In genomic region chr1:1665815-1666251, GRCh38 we compare ENCODE assay signal across 9 cellular contexts. TPM values are rescaled to one million over a fixed set of nuclear protein-coding genes. Genes with fewer than 3 reads are reported as not detected.
DNase-seq lines count a peak whose midpoint lies in the region; ATAC-seq and TF ChIP-seq lines count a peak whose summit lies in the region.
"Had no signal": no experiment of that assay in that cellular context is flagged by ENCODE, and none has a peak within 500 bp of the region (broad histone marks: within the 10 kb centered on the region; RNA-seq: fewer than 3 reads in every experiment).

No MANE protein-coding gene starts in this region.

- ATAC-seq in lung (ENCODE audit: insufficient read depth, low FRiP score): peak; percentile 37
- ATAC-seq: effector memory CD8-positive, alpha-beta T cell had no signal

- TF ChIP-seq CTCF in AG04449 (IDR thresholded peaks at IDR 0.05; ENCODE audit: insufficient read depth, low read length, missing control alignments): peak; percentile 30
- peak; percentile 52 for TF ChIP-seq CTCF in HFF-Myc (IDR thresholded peaks at IDR 0.05; ENCODE audit: low read depth, low read length, missing control alignments)
- TF ChIP-seq CTCF in lung (IDR thresholded peaks at IDR 0.05; ENCODE audit: control extremely low read depth, extremely low read depth): no peak

- 84 to 90% methylated on average over 25 of the region's 25 CpGs for WGBS in lung, 2 donors

- H3K36me3 ChIP-seq in lung (ENCODE audit: control insufficient read depth in 2 of 2, insufficient read depth in 2 of 2, low read length in 2 of 2): peaks cover 3 to 27% of the 10 kb centered on the region in 2 donors

- H3K27ac ChIP-seq in lung (ENCODE audit: low read depth in 1 of 2, low read length in 1 of 2): no peak overlapping the region

- POLR2A ChIA-PET in AG04449 (lab: Yijun Ruan, JAX): interaction anchor here (0.6 kb wide), 2 partner anchors 11 to 15 kb away, joined by 3 to 5 read pairs; no protein-coding TSS in a partner anchor

- H3K4me1 ChIP-seq in lung (ENCODE audit: control insufficient read depth in 2 of 2, insufficient read depth in 2 of 2, low read length in 2 of 2): no peaks in the 10 kb centered on the region

- no peak overlapping the region for H3K4me3 ChIP-seq in AG04449 (ENCODE audit: low read depth, low read length)
- H3K4me3 ChIP-seq in HFF-Myc (replicated peaks; ENCODE audit: low read depth, low read length): no peak overlapping the region
- no peak overlapping the region for H3K4me3 ChIP-seq in lung

- H3K9me3 ChIP-seq in lung (ENCODE audit: control insufficient read depth in 2 of 2, insufficient read depth in 1 of 2, low read length in 1 of 2): no peaks in the 10 kb centered on the region

- H3K27me3 ChIP-seq in lung (ENCODE audit: control insufficient read depth, insufficient read depth): no peaks in the 10 kb centered on the region

- CTCF ChIA-PET in AG04449 (lab: Yijun Ruan, JAX): interaction anchor here (0.6 to 1.5 kb wide), 4 partner anchors 13 to 19 kb away, joined by 3 to 5 read pairs (median 3); no protein-coding TSS in a partner anchor

- DNase-seq in AG04449 (ENCODE audit: low read depth, low spot score): no peak
- DNase-seq in HFF-Myc (ENCODE audit: extremely low read depth, low read depth): no peak
- peak; percentile 51 for DNase-seq in activated naive CD4-positive, alpha-beta T cell treated with anti-CD3 and anti-CD28 coated beads, Interleukin-2, amount 50 U/mL, for 16 hours
- no peak for DNase-seq in lung (ENCODE audit: low spot score)
- DNase-seq in NCI-H226: no peak
- no peak for DNase-seq in NCI-H446 treated with DMSO at 0.1 percent for 48 hours (lab: John Stamatoyannopoulos, UW)
- DNase-seq in H4 (ENCODE audit: low spot score): no peak
- no peak for DNase-seq in amygdala (lab: John Stamatoyannopoulos, UW)

RNA-seq across cellular contexts. Expression of gene CDK11B, which starts 7.0 kb away (rescaled TPM):
- 10 to 100 TPM; 15.7 to 21.4 TPM for total RNA-seq in lung
- 10 to 100 TPM; 27.1 to 39.6 TPM for polyA plus RNA-seq in lung
- 4.7 and 10.4 TPM in 2 replicates for total RNA-seq in H4 (2014; rRNA removed; shearing (Covaris generic))

RNA-seq across cellular contexts. Expression of gene SLC35E2B, which starts 26.8 kb away (rescaled TPM):
- 10 to 100 TPM; 41.0 to 45.9 TPM for total RNA-seq in lung
- polyA plus RNA-seq in lung: 10 to 100 TPM; 19.1 to 20.8 TPM
- 18.5 and 20.1 TPM in 2 replicates for total RNA-seq in H4 (2014; rRNA removed; shearing (Covaris generic))

RNA-seq across cellular contexts. Expression of gene MMP23B, which starts 33.9 kb away (rescaled TPM):
- 10 to 100 TPM; 29.2 to 40.3 TPM for total RNA-seq in lung
- 10 to 100 TPM; 14.1 to 15.0 TPM for polyA plus RNA-seq in lung
- not detected in 2 replicates for total RNA-seq in H4 (2014; rRNA removed; shearing (Covaris generic))

RNA-seq across cellular contexts. Expression of gene MIB2, which starts 50.5 kb away (rescaled TPM):
- total RNA-seq in lung: 10 to 100 TPM; 41.6 to 60.0 TPM
- polyA plus RNA-seq in lung: 10 to 100 TPM; 35.5 to 80.5 TPM
- total RNA-seq in H4 (2014; rRNA removed; shearing (Covaris generic)): 11.8 and 18.5 TPM in 2 replicates

RNA-seq across cellular contexts. Expression of gene CDK11A, which starts 58.3 kb away (rescaled TPM):
- total RNA-seq in lung: 10 to 100 TPM; 16.5 to 45.1 TPM
- polyA plus RNA-seq in lung: 10 to 100 TPM; 19.9 to 34.7 TPM
- 3.8 and 7.0 TPM in 2 replicates for total RNA-seq in H4 (2014; rRNA removed; shearing (Covaris generic))

Comparison
In these comparisons a context has a peak if more than half of its experiments do, and no peak if none do; other contexts are left out.
1. RNA of gene MMP23B, which starts 33.9 kb away (total RNA-seq): 29.2 to 40.3 TPM in lung; not detected in H4; every median in the first group is over 10 times any median in the second.